Comparison of ENCODE assay signal across 11 cellular contexts in genomic region chr6:20117474-20117873, GRCh38.
DNase-seq lines count a peak whose midpoint lies in the region; ATAC-seq and TF ChIP-seq lines count a peak whose summit lies in the region.
"Had no signal": no experiment of that assay in that cellular context is flagged by ENCODE, and none has a peak within 500 bp of the region (broad histone marks: within the 10 kb centered on the region; RNA-seq: fewer than 3 reads in every experiment).

No MANE protein-coding gene starts in this region.

- TF ChIP-seq CTCF in RWPE2 (IDR thresholded peaks at IDR 0.05; ENCODE audit: poor library complexity, severe bottlenecking) (no peak), psoas muscle (IDR thresholded peaks at IDR 0.05) (no peak)

- in situ Hi-C loops in G401 (cut with HindIII; ENCODE audit: low sequenced_read_pairs): no loop called here

- 70 to 78% (median 78%) methylated on average over 3 of the region's 3 CpGs for WGBS in psoas muscle, 3 donors

- ATAC-seq in GM18870 (IDR thresholded peaks at IDR 0.05; ENCODE audit: unreplicated experiment) (peak; percentile 47), HG02798 (IDR thresholded peaks at IDR 0.05; ENCODE audit: poor library complexity, unreplicated experiment) (peak; percentile 95), RWPE2 (ENCODE audit: low read depth) (peak; percentile 86), psoas muscle (no peak)

- no peaks in the 10 kb centered on the region for H3K9me3 ChIP-seq in RWPE2 (ENCODE audit: severe bottlenecking)
- no peaks in the 10 kb centered on the region for H3K9me3 ChIP-seq in psoas muscle

- no peak for DNase-seq in RWPE2 (ENCODE audit: low spot score)
- peak; percentile 80 for DNase-seq in renal cortical epithelial cell (ENCODE audit: low read depth)
- no peak for DNase-seq in G401 (ENCODE audit: low spot score)
- DNase-seq in psoas muscle: no peak
- DNase-seq in COR-L47 (lab: John Stamatoyannopoulos, UW): no peak
- DNase-seq in stimulated activated naive CD4-positive, alpha-beta T cell (lab: John Stamatoyannopoulos, UW): no peak
- DNase-seq: NCI-H2171 had no signal

- no peaks in the 10 kb centered on the region for H3K4me1 ChIP-seq in RWPE2 (ENCODE audit: insufficient read depth, poor library complexity, severe bottlenecking)
- H3K4me1 ChIP-seq in psoas muscle: no peaks in the 10 kb centered on the region

- intact Hi-C loops in psoas muscle (cut with DNase I): no loop called here

- H3K36me3 ChIP-seq in RWPE2 (ENCODE audit: low read depth): no peaks in the 10 kb centered on the region
- no peaks in the 10 kb centered on the region for H3K36me3 ChIP-seq in psoas muscle (ENCODE audit: insufficient read depth in 1 of 2, low read depth in 1 of 2)

- H3K27ac ChIP-seq in RWPE2 (ENCODE audit: poor library complexity, severe bottlenecking): no peak overlapping the region
- H3K27ac ChIP-seq in psoas muscle: no peak overlapping the region
- H3K27ac ChIP-seq: parathyroid adenoma, VCaP had no signal

- H3K27me3 ChIP-seq in RWPE2 (ENCODE audit: insufficient read depth, poor library complexity, severe bottlenecking) (no peaks in the 10 kb centered on the region), psoas muscle (ENCODE audit: insufficient read depth in 3 of 3, low read length in 2 of 3) (no peaks in the 10 kb centered on the region)

- H3K4me3 ChIP-seq in RWPE2 (ENCODE audit: severe bottlenecking) (no peak overlapping the region), psoas muscle (no peak overlapping the region)

Comparison
In these comparisons a context has a peak if more than half of its experiments do, and no peak if none do; other contexts are left out.
1. ATAC-seq: peak in GM18870 (single experiment), HG02798 (single experiment) and RWPE2 (single experiment); none in psoas muscle (0 of 4).